In the genomic region with DNA sequence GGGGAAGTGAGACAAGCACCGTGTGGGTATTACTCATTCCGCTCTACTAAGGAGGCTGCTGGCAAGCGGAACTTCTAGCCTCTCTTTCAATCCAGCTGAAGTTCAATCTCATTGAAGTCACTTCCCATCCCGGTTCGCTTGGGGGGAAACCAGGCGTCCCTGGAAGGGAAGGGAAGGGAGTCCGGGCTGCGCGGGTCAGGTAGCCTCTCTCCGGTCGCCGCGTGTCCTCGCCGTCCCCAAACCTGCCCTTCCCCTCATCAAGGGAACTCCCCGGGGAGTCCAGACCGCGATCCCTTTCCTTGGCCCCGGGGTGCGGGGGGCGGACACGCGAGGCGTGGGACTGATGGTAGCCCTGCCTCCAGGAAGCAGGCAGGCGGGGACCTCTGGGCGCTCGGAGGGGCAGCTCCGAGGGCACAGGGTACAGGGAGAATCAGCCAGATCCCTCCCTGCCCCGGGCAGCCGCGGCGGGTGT, we compare ENCODE assay signal across 1 cellular context.
TF ChIP-seq lines count a peak whose summit lies in the region.

No MANE protein-coding gene starts in this region.

TF ChIP-seq in K562, 482 proteins besides CTCF, POLR2A, EP300 and RAD21 (continued from another document and continues in another):
- TF ChIP-seq, protein P1, sequence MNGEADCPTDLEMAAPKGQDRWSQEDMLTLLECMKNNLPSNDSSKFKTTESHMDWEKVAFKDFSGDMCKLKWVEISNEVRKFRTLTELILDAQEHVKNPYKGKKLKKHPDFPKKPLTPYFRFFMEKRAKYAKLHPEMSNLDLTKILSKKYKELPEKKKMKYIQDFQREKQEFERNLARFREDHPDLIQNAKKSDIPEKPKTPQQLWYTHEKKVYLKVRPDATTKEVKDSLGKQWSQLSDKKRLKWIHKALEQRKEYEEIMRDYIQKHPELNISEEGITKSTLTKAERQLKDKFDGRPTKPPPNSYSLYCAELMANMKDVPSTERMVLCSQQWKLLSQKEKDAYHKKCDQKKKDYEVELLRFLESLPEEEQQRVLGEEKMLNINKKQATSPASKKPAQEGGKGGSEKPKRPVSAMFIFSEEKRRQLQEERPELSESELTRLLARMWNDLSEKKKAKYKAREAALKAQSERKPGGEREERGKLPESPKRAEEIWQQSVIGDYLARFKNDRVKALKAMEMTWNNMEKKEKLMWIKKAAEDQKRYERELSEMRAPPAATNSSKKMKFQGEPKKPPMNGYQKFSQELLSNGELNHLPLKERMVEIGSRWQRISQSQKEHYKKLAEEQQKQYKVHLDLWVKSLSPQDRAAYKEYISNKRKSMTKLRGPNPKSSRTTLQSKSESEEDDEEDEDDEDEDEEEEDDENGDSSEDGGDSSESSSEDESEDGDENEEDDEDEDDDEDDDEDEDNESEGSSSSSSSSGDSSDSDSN (IDR thresholded peaks at IDR 0.05; ENCODE audit: borderline replicate concordance in 1 of 2, low read depth in 2 of 2, low read length in 2 of 2) = 0 out of 4 replicates have a peak, but pooled peaks have one; percentile 43 to 63
- TF ChIP-seq KDM5B (IDR thresholded peaks at IDR 0.05; ENCODE audit: insufficient replicate concordance, low read depth, low read length) (peak; percentile 42), KAT7 (CRISPR knock-in tag; IDR thresholded peaks at IDR 0.05; ENCODE audit: borderline replicate concordance) (no peak), ILF3 (IDR thresholded peaks at IDR 0.05; ENCODE audit: borderline replicate concordance) (no peak), HDAC1 (IDR thresholded peaks at IDR 0.05) (no peak), WHSC1 (IDR thresholded peaks at IDR 0.05; ENCODE audit: low read length) (no peak), GABPA (tag; conservative IDR thresholded peaks at IDR 0.05; ENCODE audit: low read depth) (0 out of 2 replicates have a peak, but pooled peaks have one; percentile 9), TCF7 (IDR thresholded peaks at IDR 0.05; ENCODE audit: borderline replicate concordance) (no peak), GATA2 (CRISPR knock-in tag; IDR thresholded peaks at IDR 0.05) (no peak), NRF1 (conservative IDR thresholded peaks at IDR 0.05 in 1 of 2, IDR thresholded peaks at IDR 0.05 in 1 of 2) (peak in 1 of 2 experiments; percentile 33; a peak in 1 of 4 replicates), DDX20 (tag; IDR thresholded peaks at IDR 0.05; ENCODE audit: low read depth) (no peak), KDM4B (IDR thresholded peaks at IDR 0.05; ENCODE audit: borderline replicate concordance in 2 of 2, low read depth in 1 of 2) (no peak; a peak in 1 of 4 replicates), TCF3 (CRISPR knock-in tag; IDR thresholded peaks at IDR 0.05) (no peak), HEY1 (CRISPR knock-in tag; IDR thresholded peaks at IDR 0.05; ENCODE audit: borderline replicate concordance) (no peak), ZNF79 (CRISPR knock-in tag; IDR thresholded peaks at IDR 0.05; ENCODE audit: low read depth) (no peak), MCM5 (IDR thresholded peaks at IDR 0.05; ENCODE audit: low read depth) (no peak), ETS2 (tag; IDR thresholded peaks at IDR 0.05; ENCODE audit: borderline replicate concordance, poor library complexity, severe bottlenecking) (no peak), ATF4 (CRISPR knock-in tag; IDR thresholded peaks at IDR 0.05) (no peak), ZNF124 (CRISPR knock-in tag; IDR thresholded peaks at IDR 0.05) (no peak), NEUROD1 (IDR thresholded peaks at IDR 0.05; ENCODE audit: borderline replicate concordance, low read depth, low read length, partially characterized antibody) (no peak), NFIX (CRISPR knock-in tag; IDR thresholded peaks at IDR 0.05; ENCODE audit: low read depth) (no peak), GABPB1 (CRISPR knock-in tag; IDR thresholded peaks at IDR 0.05) (no peak), ZNF551 (CRISPR knock-in tag; IDR thresholded peaks at IDR 0.05) (no peak), ZFP36 (IDR thresholded peaks at IDR 0.05; ENCODE audit: low read depth, low read length, partially characterized antibody) (no peak), RBM14 (IDR thresholded peaks at IDR 0.05; ENCODE audit: borderline replicate concordance, insufficient read depth, low read depth, low read length) (no peak), KLF13 (tag; IDR thresholded peaks at IDR 0.05; ENCODE audit: borderline replicate concordance, low read depth) (no peak), EP400 (IDR thresholded peaks at IDR 0.05) (no peak; the same call in 1 of the 2 replicates), ZFP1 (CRISPR knock-in tag; IDR thresholded peaks at IDR 0.05) (no peak), CHCHD3 (CRISPR knock-in tag; IDR thresholded peaks at IDR 0.05) (no peak), HNRNPK (IDR thresholded peaks at IDR 0.05; ENCODE audit: low read depth, low read length, poor library complexity, severe bottlenecking) (no peak), TBP (optimal IDR thresholded peaks at IDR 0.05; ENCODE audit: low read depth, low read length) (peak; percentile 24), ZNF274 (IDR thresholded peaks at IDR 0.05; ENCODE audit: borderline replicate concordance, low read depth, low read length) (no peak), JUNB (CRISPR knock-in tag; conservative IDR thresholded peaks at IDR 0.05) (no peak), USF2 (CRISPR knock-in tag; IDR thresholded peaks at IDR 0.05) (no peak), CEBPG (CRISPR knock-in tag; IDR thresholded peaks at IDR 0.05) (no peak), CEBPG (tag; conservative IDR thresholded peaks at IDR 0.05 in 1 of 2, IDR thresholded peaks at IDR 0.05 in 1 of 2) (no peak), ZNF143 (CRISPR knock-in tag; IDR thresholded peaks at IDR 0.05) (no peak), ZNF121 (CRISPR knock-in tag; conservative IDR thresholded peaks at IDR 0.05) (no peak), ZNF23 (CRISPR knock-in tag; IDR thresholded peaks at IDR 0.05) (no peak), MYNN (IDR thresholded peaks at IDR 0.05) (no peak), MYNN (CRISPR knock-in tag; IDR thresholded peaks at IDR 0.05) (no peak), ESRRA (IDR thresholded peaks at IDR 0.05; ENCODE audit: borderline replicate concordance, low read depth) (no peak), SP1 (CRISPR knock-in tag; IDR thresholded peaks at IDR 0.05) (no peak), SIN3A (IDR thresholded peaks at IDR 0.05; ENCODE audit: borderline replicate concordance in 2 of 2, control insufficient read depth in 1 of 2, low read depth in 2 of 2, low read length in 2 of 2) (no peak), ZNF830 (CRISPR knock-in tag; IDR thresholded peaks at IDR 0.05) (no peak), PML (IDR thresholded peaks at IDR 0.05; ENCODE audit: low read length) (no peak), CREBBP (IDR thresholded peaks at IDR 0.05; ENCODE audit: low read depth, low read length) (no peak)
- TF ChIP-seq, protein P2, sequence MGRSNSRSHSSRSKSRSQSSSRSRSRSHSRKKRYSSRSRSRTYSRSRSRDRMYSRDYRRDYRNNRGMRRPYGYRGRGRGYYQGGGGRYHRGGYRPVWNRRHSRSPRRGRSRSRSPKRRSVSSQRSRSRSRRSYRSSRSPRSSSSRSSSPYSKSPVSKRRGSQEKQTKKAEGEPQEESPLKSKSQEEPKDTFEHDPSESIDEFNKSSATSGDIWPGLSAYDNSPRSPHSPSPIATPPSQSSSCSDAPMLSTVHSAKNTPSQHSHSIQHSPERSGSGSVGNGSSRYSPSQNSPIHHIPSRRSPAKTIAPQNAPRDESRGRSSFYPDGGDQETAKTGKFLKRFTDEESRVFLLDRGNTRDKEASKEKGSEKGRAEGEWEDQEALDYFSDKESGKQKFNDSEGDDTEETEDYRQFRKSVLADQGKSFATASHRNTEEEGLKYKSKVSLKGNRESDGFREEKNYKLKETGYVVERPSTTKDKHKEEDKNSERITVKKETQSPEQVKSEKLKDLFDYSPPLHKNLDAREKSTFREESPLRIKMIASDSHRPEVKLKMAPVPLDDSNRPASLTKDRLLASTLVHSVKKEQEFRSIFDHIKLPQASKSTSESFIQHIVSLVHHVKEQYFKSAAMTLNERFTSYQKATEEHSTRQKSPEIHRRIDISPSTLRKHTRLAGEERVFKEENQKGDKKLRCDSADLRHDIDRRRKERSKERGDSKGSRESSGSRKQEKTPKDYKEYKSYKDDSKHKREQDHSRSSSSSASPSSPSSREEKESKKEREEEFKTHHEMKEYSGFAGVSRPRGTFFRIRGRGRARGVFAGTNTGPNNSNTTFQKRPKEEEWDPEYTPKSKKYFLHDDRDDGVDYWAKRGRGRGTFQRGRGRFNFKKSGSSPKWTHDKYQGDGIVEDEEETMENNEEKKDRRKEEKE (IDR thresholded peaks at IDR 0.05; ENCODE audit: borderline replicate concordance in 1 of 2, control insufficient read depth in 1 of 2, low read depth in 2 of 2, low read length in 1 of 2) = no peak
- TF ChIP-seq, protein P3, sequence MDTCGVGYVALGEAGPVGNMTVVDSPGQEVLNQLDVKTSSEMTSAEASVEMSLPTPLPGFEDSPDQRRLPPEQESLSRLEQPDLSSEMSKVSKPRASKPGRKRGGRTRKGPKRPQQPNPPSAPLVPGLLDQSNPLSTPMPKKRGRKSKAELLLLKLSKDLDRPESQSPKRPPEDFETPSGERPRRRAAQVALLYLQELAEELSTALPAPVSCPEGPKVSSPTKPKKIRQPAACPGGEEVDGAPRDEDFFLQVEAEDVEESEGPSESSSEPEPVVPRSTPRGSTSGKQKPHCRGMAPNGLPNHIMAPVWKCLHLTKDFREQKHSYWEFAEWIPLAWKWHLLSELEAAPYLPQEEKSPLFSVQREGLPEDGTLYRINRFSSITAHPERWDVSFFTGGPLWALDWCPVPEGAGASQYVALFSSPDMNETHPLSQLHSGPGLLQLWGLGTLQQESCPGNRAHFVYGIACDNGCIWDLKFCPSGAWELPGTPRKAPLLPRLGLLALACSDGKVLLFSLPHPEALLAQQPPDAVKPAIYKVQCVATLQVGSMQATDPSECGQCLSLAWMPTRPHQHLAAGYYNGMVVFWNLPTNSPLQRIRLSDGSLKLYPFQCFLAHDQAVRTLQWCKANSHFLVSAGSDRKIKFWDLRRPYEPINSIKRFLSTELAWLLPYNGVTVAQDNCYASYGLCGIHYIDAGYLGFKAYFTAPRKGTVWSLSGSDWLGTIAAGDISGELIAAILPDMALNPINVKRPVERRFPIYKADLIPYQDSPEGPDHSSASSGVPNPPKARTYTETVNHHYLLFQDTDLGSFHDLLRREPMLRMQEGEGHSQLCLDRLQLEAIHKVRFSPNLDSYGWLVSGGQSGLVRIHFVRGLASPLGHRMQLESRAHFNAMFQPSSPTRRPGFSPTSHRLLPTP (IDR thresholded peaks at IDR 0.05; ENCODE audit: borderline replicate concordance, extremely low read depth, insufficient read length) = no peak
- TF ChIP-seq, protein P4, sequence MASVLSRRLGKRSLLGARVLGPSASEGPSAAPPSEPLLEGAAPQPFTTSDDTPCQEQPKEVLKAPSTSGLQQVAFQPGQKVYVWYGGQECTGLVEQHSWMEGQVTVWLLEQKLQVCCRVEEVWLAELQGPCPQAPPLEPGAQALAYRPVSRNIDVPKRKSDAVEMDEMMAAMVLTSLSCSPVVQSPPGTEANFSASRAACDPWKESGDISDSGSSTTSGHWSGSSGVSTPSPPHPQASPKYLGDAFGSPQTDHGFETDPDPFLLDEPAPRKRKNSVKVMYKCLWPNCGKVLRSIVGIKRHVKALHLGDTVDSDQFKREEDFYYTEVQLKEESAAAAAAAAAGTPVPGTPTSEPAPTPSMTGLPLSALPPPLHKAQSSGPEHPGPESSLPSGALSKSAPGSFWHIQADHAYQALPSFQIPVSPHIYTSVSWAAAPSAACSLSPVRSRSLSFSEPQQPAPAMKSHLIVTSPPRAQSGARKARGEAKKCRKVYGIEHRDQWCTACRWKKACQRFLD (CRISPR knock-in tag; IDR thresholded peaks at IDR 0.05) = no peak
- TF ChIP-seq, protein P5, sequence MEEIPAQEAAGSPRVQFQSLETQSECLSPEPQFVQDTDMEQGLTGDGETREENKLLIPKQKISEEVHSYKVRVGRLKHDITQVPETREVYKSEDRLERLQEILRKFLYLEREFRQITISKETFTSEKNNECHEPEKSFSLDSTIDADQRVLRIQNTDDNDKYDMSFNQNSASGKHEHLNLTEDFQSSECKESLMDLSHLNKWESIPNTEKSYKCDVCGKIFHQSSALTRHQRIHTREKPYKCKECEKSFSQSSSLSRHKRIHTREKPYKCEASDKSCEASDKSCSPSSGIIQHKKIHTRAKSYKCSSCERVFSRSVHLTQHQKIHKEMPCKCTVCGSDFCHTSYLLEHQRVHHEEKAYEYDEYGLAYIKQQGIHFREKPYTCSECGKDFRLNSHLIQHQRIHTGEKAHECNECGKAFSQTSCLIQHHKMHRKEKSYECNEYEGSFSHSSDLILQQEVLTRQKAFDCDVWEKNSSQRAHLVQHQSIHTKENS (CRISPR knock-in tag; IDR thresholded peaks at IDR 0.05) = no peak
- TF ChIP-seq, protein P6, sequence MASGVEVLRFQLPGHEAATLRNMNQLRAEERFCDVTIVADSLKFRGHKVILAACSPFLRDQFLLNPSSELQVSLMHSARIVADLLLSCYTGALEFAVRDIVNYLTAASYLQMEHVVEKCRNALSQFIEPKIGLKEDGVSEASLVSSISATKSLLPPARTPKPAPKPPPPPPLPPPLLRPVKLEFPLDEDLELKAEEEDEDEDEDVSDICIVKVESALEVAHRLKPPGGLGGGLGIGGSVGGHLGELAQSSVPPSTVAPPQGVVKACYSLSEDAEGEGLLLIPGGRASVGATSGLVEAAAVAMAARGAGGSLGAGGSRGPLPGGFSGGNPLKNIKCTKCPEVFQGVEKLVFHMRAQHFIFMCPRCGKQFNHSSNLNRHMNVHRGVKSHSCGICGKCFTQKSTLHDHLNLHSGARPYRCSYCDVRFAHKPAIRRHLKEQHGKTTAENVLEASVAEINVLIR (CRISPR knock-in tag; IDR thresholded peaks at IDR 0.05) = no peak
- TF ChIP-seq, protein P7, sequence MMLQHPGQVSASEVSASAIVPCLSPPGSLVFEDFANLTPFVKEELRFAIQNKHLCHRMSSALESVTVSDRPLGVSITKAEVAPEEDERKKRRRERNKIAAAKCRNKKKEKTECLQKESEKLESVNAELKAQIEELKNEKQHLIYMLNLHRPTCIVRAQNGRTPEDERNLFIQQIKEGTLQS (IDR thresholded peaks at IDR 0.05) = 0 out of 2 replicates have a peak, but pooled peaks have one; percentile 32
- TF ChIP-seq, protein P7 (CRISPR knock-in tag; conservative IDR thresholded peaks at IDR 0.05) = no peak
